In genomic region chr5:19739691-19740090, GRCh38 we compare ENCODE assay signal across 24 cellular contexts.
DNase-seq lines count a peak whose midpoint lies in the region; FAIRE-seq and TF ChIP-seq lines count a peak whose summit lies in the region.
"Had no signal": no experiment of that assay in that cellular context is flagged by ENCODE, and none has a peak within 500 bp of the region (broad histone marks: within the 10 kb centered on the region; RNA-seq: fewer than 3 reads in every experiment).

No MANE protein-coding gene starts in this region.

- POLR2A ChIA-PET in MCF 10A (lab: Yijun Ruan, JAX), result no interaction called here

- H3K27ac Mint-ChIP-seq in MCF 10A (ENCODE audit: low read depth, unreplicated experiment) (no peak overlapping the region), HFFc6 (no peak overlapping the region)
- H3K27ac Mint-ChIP-seq: activated CD4-positive, alpha-beta T cell treated with anti-CD3 and anti-CD28 coated beads for 36 hours; activated naive CD8-positive, alpha-beta T cell treated with anti-CD3 and anti-CD28 coated beads, Interleukin-2, amount 50 U/mL, for 24 hours; naive B cell; stimulated activated naive CD8-positive, alpha-beta T cell treated with anti-CD3 and anti-CD28 coated beads, Interleukin-15, amount 100 ng/mL, for 72 hours had no signal

- H3K27me3 Mint-ChIP-seq in MCF 10A (ENCODE audit: insufficient read depth, unreplicated experiment) (no peaks in the 10 kb centered on the region), HFFc6 (ENCODE audit: insufficient read depth) (no peaks in the 10 kb centered on the region)
- H3K27me3 Mint-ChIP-seq: activated CD4-positive, alpha-beta T cell treated with anti-CD3 and anti-CD28 coated beads for 36 hours; activated naive CD8-positive, alpha-beta T cell treated with anti-CD3 and anti-CD28 coated beads, Interleukin-2, amount 50 U/mL, for 24 hours; naive B cell; stimulated activated naive CD8-positive, alpha-beta T cell treated with anti-CD3 and anti-CD28 coated beads, Interleukin-15, amount 100 ng/mL, for 72 hours had no signal

- no peaks in the 10 kb centered on the region for H3K4me1 ChIP-seq in breast epithelium
- no peaks in the 10 kb centered on the region for H3K4me1 ChIP-seq in testis
- no peaks in the 10 kb centered on the region for H3K4me1 ChIP-seq in Peyer's patch
- H3K4me1 ChIP-seq: A549, lower lobe of right lung, pancreas, SJSA1, upper lobe of left lung had no signal

- TF ChIP-seq POLR2A in breast epithelium (IDR thresholded peaks at IDR 0.05), result no peak
- TF ChIP-seq POLR2A in testis (IDR thresholded peaks at IDR 0.05), result no peak
- no peak for TF ChIP-seq POLR2A in Peyer's patch (IDR thresholded peaks at IDR 0.05)

- no peaks in the 10 kb centered on the region for H3K9me3 Mint-ChIP-seq in MCF 10A (ENCODE audit: unreplicated experiment)
- H3K9me3 Mint-ChIP-seq in HFFc6, result no peaks in the 10 kb centered on the region

- CTCF ChIA-PET in MCF 10A (lab: Yijun Ruan, JAX), result interaction anchor here (0.6 kb wide), 1 partner anchor 170 kb away, joined by 3 read pairs; no protein-coding TSS in a partner anchor

- no peak for FAIRE-seq in frontal cortex (lab: Jason Lieb, UNC)
- FAIRE-seq: A549, H1, HepG2 had no signal

- H3K27me3 ChIP-seq in breast epithelium, result no peaks in the 10 kb centered on the region
- no peaks in the 10 kb centered on the region for H3K27me3 ChIP-seq in testis
- no peaks in the 10 kb centered on the region for H3K27me3 ChIP-seq in Peyer's patch
- H3K27me3 ChIP-seq: cardiac muscle cell, dorsolateral prefrontal cortex, pancreas, SJSA1, upper lobe of left lung had no signal

- H3K4me3 ChIP-seq in breast epithelium, result no peak overlapping the region
- H3K4me3 ChIP-seq in fibroblast of pulmonary artery (replicated peaks; ENCODE audit: low read depth, low read length), result no peak overlapping the region
- no peak overlapping the region for H3K4me3 ChIP-seq in testis
- no peak overlapping the region for H3K4me3 ChIP-seq in Peyer's patch
- H3K4me3 ChIP-seq: A549, cardiac muscle cell, dorsolateral prefrontal cortex, lower lobe of right lung, pancreas, SJSA1, upper lobe of left lung had no signal

- peak; percentile 16 for DNase-seq in MCF 10A (ENCODE audit: unreplicated experiment)
- DNase-seq in breast epithelium (ENCODE audit: low spot score in 2 of 2), result no peak
- peak; percentile 46 for DNase-seq in NCI-H524 treated with DMSO at 0.1 percent for 48 hours (lab: John Stamatoyannopoulos, UW)
- peak; percentile 0 for DNase-seq in fibroblast of pulmonary artery (ENCODE audit: low read depth)
- DNase-seq in testis, result peak; percentile 33
- DNase-seq in HFFc6, result no peak
- DNase-seq in Peyer's patch, result no peak
- no peak for DNase-seq in frontal cortex (ENCODE audit: low spot score in 2 of 2)
- DNase-seq: activated CD4-positive, alpha-beta T cell treated with anti-CD3 and anti-CD28 coated beads for 36 hours; activated naive CD8-positive, alpha-beta T cell treated with anti-CD3 and anti-CD28 coated beads, Interleukin-2, amount 50 U/mL, for 24 hours; DMS79; dorsolateral prefrontal cortex; lower lobe of right lung; naive B cell; pancreas; stimulated activated CD4-positive, alpha-beta T cell treated with anti-CD3 and anti-CD28 coated beads, Interleukin-2, amount 100 ng/mL, for 24 hours; stimulated activated naive CD8-positive, alpha-beta T cell treated with anti-CD3 and anti-CD28 coated beads, Interleukin-15, amount 100 ng/mL, for 72 hours; upper lobe of left lung had no signal

- 29 to 43% methylated on average over 1 of the region's 1 CpG for WGBS in testis, 2 donors

- H3K4me1 Mint-ChIP-seq in MCF 10A (ENCODE audit: insufficient read depth, unreplicated experiment), result no peaks in the 10 kb centered on the region
- H3K4me1 Mint-ChIP-seq in HFFc6 (ENCODE audit: low read depth), result no peaks in the 10 kb centered on the region
- H3K4me1 Mint-ChIP-seq: activated CD4-positive, alpha-beta T cell treated with anti-CD3 and anti-CD28 coated beads for 36 hours; activated naive CD8-positive, alpha-beta T cell treated with anti-CD3 and anti-CD28 coated beads, Interleukin-2, amount 50 U/mL, for 24 hours; naive B cell; stimulated activated naive CD8-positive, alpha-beta T cell treated with anti-CD3 and anti-CD28 coated beads, Interleukin-15, amount 100 ng/mL, for 72 hours had no signal

- H3K27ac ChIP-seq in breast epithelium (no peak overlapping the region), testis (no peak overlapping the region), Peyer's patch (no peak overlapping the region)
- H3K27ac ChIP-seq: A549, C4-2B, cardiac muscle cell, dorsolateral prefrontal cortex, lower lobe of right lung, pancreas, SJSA1, upper lobe of left lung had no signal

- BruUV-seq in MCF 10A (replicated peaks; lab: Mats Ljungman, UMichigan), result no TSS peak

- intact Hi-C loops in MCF 10A (cut with micrococcal nuclease) (no loop called here), breast epithelium (cut with DNase I; ENCODE audit: low total_unique reads) (no loop called here), testis (cut with DNase I; ENCODE audit: low total_unique reads) (no loop called here)

- H3K36me3 ChIP-seq in breast epithelium (no peaks in the 10 kb centered on the region), testis (ENCODE audit: low read depth, missing control alignments) (no peaks in the 10 kb centered on the region), Peyer's patch (no peaks in the 10 kb centered on the region)
- H3K36me3 ChIP-seq: cardiac muscle cell, lower lobe of right lung, pancreas, SJSA1, upper lobe of left lung had no signal

- H3K36me3 Mint-ChIP-seq in MCF 10A (ENCODE audit: insufficient read depth, unreplicated experiment), result no peaks in the 10 kb centered on the region
- H3K36me3 Mint-ChIP-seq in HFFc6 (ENCODE audit: low read depth), result no peaks in the 10 kb centered on the region
- H3K36me3 Mint-ChIP-seq: naive B cell had no signal

- H3K4me3 Mint-ChIP-seq in MCF 10A (ENCODE audit: unreplicated experiment) (no peak overlapping the region), HFFc6 (no peak overlapping the region)
- H3K4me3 Mint-ChIP-seq: activated CD4-positive, alpha-beta T cell treated with anti-CD3 and anti-CD28 coated beads for 36 hours; activated naive CD8-positive, alpha-beta T cell treated with anti-CD3 and anti-CD28 coated beads, Interleukin-2, amount 50 U/mL, for 24 hours; naive B cell; stimulated activated naive CD8-positive, alpha-beta T cell treated with anti-CD3 and anti-CD28 coated beads, Interleukin-15, amount 100 ng/mL, for 72 hours had no signal

- TF ChIP-seq CTCF in MCF 10A (IDR thresholded peaks at IDR 0.05; ENCODE audit: unreplicated experiment), result no peak
- TF ChIP-seq CTCF in breast epithelium (IDR thresholded peaks at IDR 0.05), result no peak
- TF ChIP-seq CTCF in fibroblast of pulmonary artery (IDR thresholded peaks at IDR 0.05; ENCODE audit: low read length, missing control alignments), result no peak
- TF ChIP-seq CTCF in testis (IDR thresholded peaks at IDR 0.05), result no peak
- no peak for TF ChIP-seq CTCF in HFFc6 (IDR thresholded peaks at IDR 0.05)
- no peak for TF ChIP-seq CTCF in Peyer's patch (IDR thresholded peaks at IDR 0.05)

- H3K9me3 ChIP-seq in breast epithelium (no peaks in the 10 kb centered on the region), testis (no peaks in the 10 kb centered on the region), Peyer's patch (peaks cover 0 to 3% (median 0%) of the 10 kb centered on the region in 4 donors)
- H3K9me3 ChIP-seq: A549, lower lobe of right lung, pancreas, upper lobe of left lung had no signal

Comparison
In these comparisons a context has a peak if more than half of its experiments do, and no peak if none do; other contexts are left out.
1. DNase-seq: peak in MCF 10A (single experiment), NCI-H524 treated with DMSO at 0.1 percent for 48 hours (single experiment), fibroblast of pulmonary artery (single experiment) and testis (single experiment); none in breast epithelium (0 of 2), HFFc6 (single experiment), Peyer's patch (0 of 3) and frontal cortex (0 of 2).